Comparison of ENCODE assay signal across 1 cellular context in the genomic region with DNA sequence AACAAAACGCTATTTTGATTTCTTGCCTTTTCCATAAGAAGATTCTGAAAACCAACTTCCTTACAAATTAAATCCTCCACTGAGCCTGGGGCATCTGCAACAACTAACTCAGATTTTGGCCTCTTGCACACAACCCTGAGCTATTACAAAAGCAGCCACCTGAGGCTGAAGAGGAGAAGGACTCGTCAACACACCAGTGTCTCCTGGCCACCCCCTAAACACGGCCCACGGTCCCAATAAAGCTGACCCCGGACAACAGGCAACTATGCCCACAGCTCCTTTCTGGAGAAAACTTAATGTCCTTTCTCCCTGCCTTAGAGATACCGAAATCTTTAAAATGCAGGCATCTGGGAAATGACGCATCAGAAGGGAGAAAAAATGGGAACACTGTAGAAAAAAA.
A peak's percentile ranks its signal among the peaks of the same experiment; 100 is the strongest.
TF ChIP-seq lines count a peak whose summit lies in the region.

No MANE protein-coding gene starts in this region.

TF ChIP-seq in neural cell, 6 proteins besides CTCF, POLR2A, EP300 and RAD21:
- peak; percentile 45 for TF ChIP-seq REST (IDR thresholded peaks at IDR 0.05; ENCODE audit: borderline replicate concordance)
TF ChIP-seq in neural cell: peak in this region for 1; not testable (repeated sequence) for 5.
